25 cellular contexts compared by ENCODE assay signal in genomic region chr15:66827039-66827697, GRCh38.
"Had no signal": no experiment of that assay in that cellular context is flagged by ENCODE, and none has a peak within 500 bp of the region (broad histone marks: within the 10 kb centered on the region; RNA-seq: fewer than 3 reads in every experiment).

No MANE protein-coding gene starts in this region.

- H3K4me1 Mint-ChIP-seq: T-helper 17 cell had no signal

- FAIRE-seq: frontal cortex, keratinocyte had no signal

- H3K4me1 ChIP-seq: ascending aorta had no signal

- H3K4me3 Mint-ChIP-seq: activated naive CD8-positive, alpha-beta T cell; activated T-cell treated with anti-CD3 and anti-CD28 coated beads, Interleukin-2, amount 50 U/mL, for 4 hours; effector memory CD8-positive, alpha-beta T cell; nephron; T-helper 17 cell had no signal

- H3K9me3 Mint-ChIP-seq: activated T-cell treated with anti-CD3 and anti-CD28 coated beads, Interleukin-2, amount 50 U/mL, for 4 hours; activated T-helper 2 cell treated with anti-CD3 and anti-CD28 coated beads, Interferon-gamma antibody, Interleukin-2, Interleukin-4, amounts not matched to agents 10 μg/mL and 5 μg/mL and 100 μg/mL, durations not matched to agents 14 hours and 24 hours and 36 hours; effector memory CD8-positive, alpha-beta T cell; nephron had no signal

- H3K27ac ChIP-seq: adrenal gland, ascending aorta, brain microvascular endothelial cell, esophagus muscularis mucosa had no signal

- H3K27ac Mint-ChIP-seq: activated naive CD8-positive, alpha-beta T cell; activated T-helper 2 cell treated with anti-CD3 and anti-CD28 coated beads, Interferon-gamma antibody, Interleukin-2, Interleukin-4, amounts not matched to agents 10 μg/mL and 5 μg/mL and 100 μg/mL, durations not matched to agents 14 hours and 24 hours and 36 hours; effector memory CD8-positive, alpha-beta T cell; nephron; T-helper 17 cell had no signal

- H3K27me3 ChIP-seq: adrenal gland, ascending aorta, brain microvascular endothelial cell, esophagus muscularis mucosa had no signal

- DNase-seq: activated CD4-positive, alpha-beta T cell treated with anti-CD3 and anti-CD28 coated beads for 4 hours; activated CD4-positive, alpha-beta T cell treated with anti-CD3 and anti-CD28 coated beads, Interleukin-2, amount 50 U/mL, for 48 hours; activated CD4-positive, CD25-positive, alpha-beta regulatory T cell; activated CD8-positive, alpha-beta memory T cell treated with anti-CD3 and anti-CD28 coated beads, Interleukin-2, amount 50 U/mL, for 48 hours; activated naive CD4-positive, alpha-beta T cell; activated T-cell treated with anti-CD3 and anti-CD28 coated beads, Interleukin-2, amount 50 U/mL, for 4 hours; adrenal gland; brain microvascular endothelial cell; central memory CD4-positive, alpha-beta T cell; effector memory CD8-positive, alpha-beta T cell; hypothalamus; retina; stimulated activated CD4-positive, alpha-beta T cell treated with anti-CD3 and anti-CD28 coated beads, Interleukin-4, amount 100 ng/mL, for 4 hours; stimulated activated naive CD8-positive, alpha-beta T cell treated with anti-CD3 and anti-CD28 coated beads, Interleukin-15, Interleukin-2, amounts not matched to agents 100 U/mL and 50 U/mL, for 24 hours; SW 1271; T-helper 17 cell had no signal

- ATAC-seq: activated T-cell treated with anti-CD3 and anti-CD28 coated beads, Interleukin-2, amount 50 U/mL, for 4 hours; effector memory CD8-positive, alpha-beta T cell; left lobe of liver; stimulated activated naive CD8-positive, alpha-beta T cell treated with anti-CD3 and anti-CD28 coated beads, Interleukin-15, Interleukin-2, amounts not matched to agents 100 U/mL and 50 U/mL, for 24 hours; T-helper 17 cell had no signal

- H3K4me3 ChIP-seq: adrenal gland, ascending aorta, esophagus muscularis mucosa, lung had no signal

- H3K27me3 Mint-ChIP-seq: T-helper 17 cell had no signal

- H3K36me3 ChIP-seq: adrenal gland, ascending aorta, brain microvascular endothelial cell, esophagus muscularis mucosa had no signal

- H3K9me3 ChIP-seq: adrenal gland, ascending aorta, esophagus muscularis mucosa had no signal

- H3K36me3 Mint-ChIP-seq: activated naive CD8-positive, alpha-beta T cell had no signal
